In the genomic region with DNA sequence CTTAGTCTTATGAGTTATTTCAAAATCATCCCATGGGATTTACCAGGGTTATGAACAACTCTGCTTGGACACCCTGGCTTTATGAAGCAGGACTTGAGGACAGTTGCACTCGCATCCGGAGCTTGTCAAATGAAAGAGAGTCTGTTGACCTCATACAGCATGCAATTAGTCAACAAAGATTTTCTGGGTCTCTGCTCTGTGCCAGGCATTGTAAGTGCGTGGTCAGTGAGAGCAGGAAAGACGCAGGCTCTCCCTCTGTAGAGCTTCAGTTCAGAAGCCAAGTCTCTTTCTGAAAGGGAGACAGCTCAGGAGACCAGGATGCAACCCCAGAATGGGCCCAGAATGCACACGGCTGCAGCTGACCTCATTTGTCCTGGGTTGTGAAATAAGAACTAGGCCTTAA, we compare ENCODE assay signal across 22 cellular contexts. TPM values are rescaled to one million over a fixed set of nuclear protein-coding genes. Genes with fewer than 3 reads are reported as not detected.
DNase-seq lines count a peak whose midpoint lies in the region; ATAC-seq, FAIRE-seq and TF ChIP-seq lines count a peak whose summit lies in the region.
"Had no signal": no experiment of that assay in that cellular context is flagged by ENCODE, and none has a peak within 500 bp of the region (broad histone marks: within the 10 kb centered on the region; RNA-seq: fewer than 3 reads in every experiment).

No MANE protein-coding gene starts in this region.

- H3K4me3 ChIP-seq in keratinocyte (ENCODE audit: control insufficient read depth in 2 of 3, extremely low read depth in 1 of 3, insufficient read depth in 2 of 3, low read depth in 1 of 3, low read length in 3 of 3) (no peak overlapping the region), skeletal muscle tissue (ENCODE audit: low read length in 3 of 3) (no peak overlapping the region), breast epithelium (no peak overlapping the region)
- H3K4me3 ChIP-seq: lower lobe of right lung, upper lobe of left lung had no signal

- H3K9ac ChIP-seq in keratinocyte (ENCODE audit: control insufficient read depth, extremely low read depth, insufficient read depth, low read length) (no peak overlapping the region), skeletal muscle tissue (ENCODE audit: low read depth in 1 of 3, low read length in 3 of 3) (peak overlapping the region in 1 of 3 donors; percentile 33)
- H3K9ac ChIP-seq: parathyroid adenoma had no signal

- no peaks in the 10 kb centered on the region for H3K79me2 ChIP-seq in keratinocyte (ENCODE audit: control insufficient read depth, insufficient read depth, low read length)
- H3K79me2 ChIP-seq: parathyroid adenoma had no signal

- dilution Hi-C loops in keratinocyte (cut with MboI; ENCODE audit: extremely low pct_ligation_motif_present, low sequenced_read_pairs) = no loop called here

- H3K27ac ChIP-seq in keratinocyte (ENCODE audit: control insufficient read depth, insufficient read depth, low read length) = no peak overlapping the region
- peak overlapping the region; percentile 47 for H3K27ac ChIP-seq in skeletal muscle tissue (ENCODE audit: low read depth, low read length)
- H3K27ac ChIP-seq in breast epithelium = peak overlapping the region in 1 of 2 donors; percentile 63
- H3K27ac ChIP-seq: lower lobe of right lung, parathyroid adenoma, upper lobe of left lung had no signal

- TF ChIP-seq CTCF in keratinocyte (optimal IDR thresholded peaks at IDR 0.05 in 1 of 3, IDR thresholded peaks at IDR 0.05 in 1 of 3, conservative IDR thresholded peaks at IDR 0.05 in 1 of 3; ENCODE audit: extremely low read depth in 1 of 3, insufficient read depth in 2 of 3, low read length in 3 of 3) (no peak), breast epithelium (IDR thresholded peaks at IDR 0.05) (no peak)

- H3K36me3 ChIP-seq in keratinocyte (ENCODE audit: control insufficient read depth in 2 of 2, extremely low read depth in 1 of 2, insufficient read depth in 2 of 2, low read length in 2 of 2) = peaks cover 33 to 40% of the 10 kb centered on the region in 2 experiments
- peaks cover 7 to 20% (median 14%) of the 10 kb centered on the region in 3 donors for H3K36me3 ChIP-seq in skeletal muscle tissue (ENCODE audit: control insufficient read depth in 3 of 3, insufficient read depth in 3 of 3, low read length in 3 of 3)
- H3K36me3 ChIP-seq in breast epithelium = no peaks in the 10 kb centered on the region

- no peak overlapping the region for H2AFZ ChIP-seq in keratinocyte (ENCODE audit: control insufficient read depth, low read length)
- H2AFZ ChIP-seq: parathyroid adenoma had no signal

- peak; percentile 34 for FAIRE-seq in keratinocyte (lab: Jason Lieb, UNC)
- FAIRE-seq: colon, frontal cortex had no signal

- no peak overlapping the region for H3K4me2 ChIP-seq in keratinocyte (ENCODE audit: control insufficient read depth, extremely low read depth, insufficient read depth, low read depth, low read length)

- no peak for TF ChIP-seq POLR2A in breast epithelium (IDR thresholded peaks at IDR 0.05)

- DNase-seq in MV-4-11 (lab: John Stamatoyannopoulos, UW) = peak; percentile 1
- DNase-seq in cerebellum (ENCODE audit: low spot score) = peak; percentile 11
- no peak for DNase-seq in keratinocyte (ENCODE audit: low read depth, low spot score)
- no peak for DNase-seq in breast epithelium (ENCODE audit: low spot score in 2 of 2)
- no peak for DNase-seq in activated CD4-positive, alpha-beta T cell treated with anti-CD3 and anti-CD28 coated beads for 4 hours
- DNase-seq in NCI-H1417 (lab: John Stamatoyannopoulos, UW) = no peak
- DNase-seq: activated CD4-positive, alpha-beta T cell treated with anti-CD3 and anti-CD28 coated beads, Interleukin-2, amount 10 ng/mL, durations not matched to agents 7 days and 5 days; activated CD8-positive, alpha-beta memory T cell treated with anti-CD3 and anti-CD28 coated beads, Interleukin-2, amount 50 U/mL, for 4 hours; activated gamma-delta T cell; amniotic stem cell; H7; lower lobe of right lung; naive B cell; NCI-H2029 treated with DMSO at 0.1 percent for 48 hours; NCI-H446; NK-92 treated with Interleukin-12 subunit alpha and Interleukin-12 subunit beta, amount 100 ng/mL, for 24 hours; upper lobe of left lung had no signal

- no peak for ATAC-seq in GM18870 (IDR thresholded peaks at IDR 0.05; ENCODE audit: unreplicated experiment)

- H3K9me3 ChIP-seq in keratinocyte (ENCODE audit: control insufficient read depth, low read depth, low read length) (no peaks in the 10 kb centered on the region), skeletal muscle tissue (ENCODE audit: control insufficient read depth in 3 of 3, low read length in 3 of 3) (no peaks in the 10 kb centered on the region), breast epithelium (no peaks in the 10 kb centered on the region)
- H3K9me3 ChIP-seq: lower lobe of right lung, upper lobe of left lung had no signal

- H3K27me3 ChIP-seq in keratinocyte (ENCODE audit: control insufficient read depth, extremely low read depth, insufficient read depth, low read length) (no peaks in the 10 kb centered on the region), skeletal muscle tissue (ENCODE audit: control insufficient read depth in 3 of 3, insufficient read depth in 3 of 3, low read length in 3 of 3) (no peaks in the 10 kb centered on the region), breast epithelium (no peaks in the 10 kb centered on the region)
- H3K27me3 ChIP-seq: upper lobe of left lung had no signal

- intact Hi-C loops in breast epithelium (cut with DNase I; ENCODE audit: low total_unique reads) = no loop called here

- peaks cover 18% of the 10 kb centered on the region for H3K4me1 ChIP-seq in keratinocyte (ENCODE audit: control insufficient read depth, extremely low read depth, insufficient read depth, low read length)
- peaks cover 2 to 8% (median 8%) of the 10 kb centered on the region in 3 donors for H3K4me1 ChIP-seq in skeletal muscle tissue (ENCODE audit: control insufficient read depth in 3 of 3, insufficient read depth in 3 of 3, low read length in 3 of 3)
- no peaks in the 10 kb centered on the region for H3K4me1 ChIP-seq in breast epithelium
- H3K4me1 ChIP-seq: lower lobe of right lung, parathyroid adenoma, upper lobe of left lung had no signal

- peaks cover 2% of the 10 kb centered on the region for H3K9me1 ChIP-seq in keratinocyte (ENCODE audit: control insufficient read depth, extremely low read depth, insufficient read depth, low read length)

- no peaks in the 10 kb centered on the region for H4K20me1 ChIP-seq in keratinocyte (ENCODE audit: control insufficient read depth, extremely low read depth, insufficient read depth, low read length)

RNA-seq across cellular contexts. Expression of a gene that starts 45.5 kb away (rescaled TPM):
- 0.36 TPM for total RNA-seq in cerebellum
- polyA plus RNA-seq in keratinocyte = 0.04 to 0.17 TPM (median 0.08 TPM) in 3 replicates
- polyA plus RNA-seq in keratinocyte (2011; ENCODE audit: low read depth) = not detected
- 0.01 and 0.02 TPM in 2 replicates for polyA plus RNA-seq in keratinocyte (2011; cell fraction: cytosol; rRNA removed)
- polyA plus RNA-seq in keratinocyte (2011; cell fraction: nucleus; rRNA removed) = 0.12 and 0.13 TPM in 2 replicates
- 0.05 TPM in 1 of 2 replicates, not detected in the other for polyA plus RNA-seq in keratinocyte (2012; ENCODE audit: low replicate concordance)
- 0.06 to 0.13 TPM (median 0.13 TPM) in 3 replicates for polyA minus RNA-seq in keratinocyte
- polyA minus RNA-seq in keratinocyte (2011; cell fraction: cytosol; rRNA and poly(A)+ RNA removed) = not detected
- 0.21 and 0.23 TPM in 2 replicates for polyA minus RNA-seq in keratinocyte (2011; cell fraction: nucleus; rRNA and poly(A)+ RNA removed)
- total RNA-seq in skeletal muscle tissue = not detected
- 1 to 10 TPM in 1 of 3 donors, under 1 TPM in 1, not detected in 1; 0.15 to 2.3 TPM for total RNA-seq in breast epithelium
- total RNA-seq: activated CD4-positive, alpha-beta T cell treated with anti-CD3 and anti-CD28 coated beads, Interleukin-2, amount 10 ng/mL, durations not matched to agents 7 days and 5 days; frontal cortex had no signal

RNA-seq across cellular contexts. Expression of a gene that starts 53.7 kb away (rescaled TPM):
- total RNA-seq in cerebellum (18.8 TPM), skeletal muscle tissue (69.9 TPM), breast epithelium (100 to 1,000 TPM; 116 to 347 (median 152) TPM)
- 353 to 506 TPM (median 412 TPM) in 3 replicates for polyA plus RNA-seq in keratinocyte
- polyA plus RNA-seq in keratinocyte (2011; ENCODE audit: low read depth) = 77.7 TPM
- polyA plus RNA-seq in keratinocyte (2011; cell fraction: cytosol; rRNA removed) = 332 and 372 TPM in 2 replicates
- 463 and 555 TPM in 2 replicates for polyA plus RNA-seq in keratinocyte (2011; cell fraction: nucleus; rRNA removed)
- polyA plus RNA-seq in keratinocyte (2012; ENCODE audit: low replicate concordance) = 189 and 262 TPM in 2 replicates
- 106 to 221 TPM (median 187 TPM) in 3 replicates for polyA minus RNA-seq in keratinocyte
- polyA minus RNA-seq in keratinocyte (2011; cell fraction: cytosol; rRNA and poly(A)+ RNA removed) = 191 TPM
- polyA minus RNA-seq in keratinocyte (2011; cell fraction: nucleus; rRNA and poly(A)+ RNA removed) = 118 and 182 TPM in 2 replicates
- total RNA-seq: activated CD4-positive, alpha-beta T cell treated with anti-CD3 and anti-CD28 coated beads, Interleukin-2, amount 10 ng/mL, durations not matched to agents 7 days and 5 days had no signal

Comparison
In these comparisons a context has a peak if more than half of its experiments do, and no peak if none do; other contexts are left out.
1. DNase-seq: peak in MV-4-11 (single experiment) and cerebellum (single experiment); none in keratinocyte (single experiment), breast epithelium (0 of 2), activated CD4-positive, alpha-beta T cell treated with anti-CD3 and anti-CD28 coated beads for 4 hours (0 of 2) and NCI-H1417 (0 of 3).